Comparison of ENCODE assay signal across 8 cellular contexts in genomic region chr16:53053967-53054669, GRCh38. TPM values are rescaled to one million over a fixed set of nuclear protein-coding genes. Genes with fewer than 3 reads are reported as not detected.
A peak's percentile ranks its signal among the peaks of the same experiment; 100 is the strongest.
DNase-seq lines count a peak whose midpoint lies in the region; ATAC-seq and TF ChIP-seq lines count a peak whose summit lies in the region.

No MANE protein-coding gene starts in this region.

- dilution Hi-C loops in IMR-90 (cut with HindIII; ENCODE audit: low sequenced_read_pairs, unreplicated experiment) = no loop called here

- peak overlapping the region; percentile 93 for H2AK9ac ChIP-seq in IMR-90 (replicated peaks; ENCODE audit: low read depth, low read length, poor library complexity)

- peak overlapping the region; percentile 57 for H4K5ac ChIP-seq in IMR-90 (ENCODE audit: low read depth, low read length)

- no CpG with 5 or more reads among the region's 13 CpGs for WGBS in IMR-90 (ENCODE audit: extremely low coverage in 2 of 2, insufficient read length in 1 of 2), 2 experiments
- 60 to 61% methylated on average over 9 to 10 of the region's 13 CpGs for WGBS in gastroesophageal sphincter (ENCODE audit: low coverage in 1 of 2), 2 donors
- WGBS in prostate gland = 51% methylated on average over 13 of the region's 13 CpGs

- peaks cover 46% of the 10 kb centered on the region for H3K4me1 Mint-ChIP-seq in activated CD4-positive, alpha-beta T cell treated with anti-CD3 and anti-CD28 coated beads, Interleukin-2, amount 10 ng/mL, durations not matched to agents 7 days and 5 days

- in situ Hi-C loops in IMR-90 (cut with MboI; ENCODE audit: low sequenced_read_pairs) = loop anchor here (10.0 to 25.0 kb wide), 4 partner anchors 101 to 1167 kb away; partner anchors contain the start of gene RBL2

- no peaks in the 10 kb centered on the region for H3K9me3 Mint-ChIP-seq in activated CD4-positive, alpha-beta T cell treated with anti-CD3 and anti-CD28 coated beads, Interleukin-2, amount 10 ng/mL, durations not matched to agents 7 days and 5 days

- TF ChIP-seq EP300 in gastroesophageal sphincter (IDR thresholded peaks at IDR 0.05) = no peak

- peak overlapping the region; percentile 86 for H3K27ac Mint-ChIP-seq in activated CD4-positive, alpha-beta T cell treated with anti-CD3 and anti-CD28 coated beads, Interleukin-2, amount 10 ng/mL, durations not matched to agents 7 days and 5 days

- intact Hi-C loops in IMR-90 (cut with micrococcal nuclease) = loop anchor here (2.0 to 5.0 kb wide), 4 partner anchors 27 to 229 kb away; no protein-coding TSS in a partner anchor
- intact Hi-C loops in prostate gland (cut with DNase I) = loop anchor here (2.0 to 10.0 kb wide), 2 partner anchors 155 to 231 kb away; no protein-coding TSS in a partner anchor

- TF ChIP-seq POLR2A in IMR-90 (IDR thresholded peaks at IDR 0.05; ENCODE audit: low read depth, low read length) (no peak), gastroesophageal sphincter (IDR thresholded peaks at IDR 0.05) (no peak), prostate gland (IDR thresholded peaks at IDR 0.05) (no peak)

- no peaks in the 10 kb centered on the region for H3K36me3 Mint-ChIP-seq in activated CD4-positive, alpha-beta T cell treated with anti-CD3 and anti-CD28 coated beads, Interleukin-2, amount 10 ng/mL, durations not matched to agents 7 days and 5 days (ENCODE audit: low read depth)

- H3K18ac ChIP-seq in IMR-90 (ENCODE audit: low read depth, low read length) = peak overlapping the region; percentile 39; the same call in 1 of the 2 replicates

- ATAC-seq in GM21381 (IDR thresholded peaks at IDR 0.05; ENCODE audit: unreplicated experiment) = peak; percentile 32
- peak; percentile 6 for ATAC-seq in IMR-90 (ENCODE audit: low read depth)
- peak; percentile 13 for ATAC-seq in gastroesophageal sphincter

- H3K23ac ChIP-seq in IMR-90 (ENCODE audit: low read depth, low read length) = peak overlapping the region; percentile 58

- peak overlapping the region; percentile 72 for H3K14ac ChIP-seq in IMR-90 (replicated peaks; ENCODE audit: low read depth, low read length)

- H3K4me3 ChIP-seq in DOHH2 (ENCODE audit: low read length) (peak overlapping the region; percentile 97), IMR-90 (ENCODE audit: insufficient read depth, low read depth, low read length) (peak overlapping the region; percentile 33), gastroesophageal sphincter (peak overlapping the region; percentile 39 to 69), prostate gland (peak overlapping the region; percentile 51 to 64)

- TF ChIP-seq RAD21 in IMR-90 (IDR thresholded peaks at IDR 0.05; ENCODE audit: low read length) = no peak

- H4K8ac ChIP-seq in IMR-90 (ENCODE audit: low read depth in 2 of 2, low read length in 2 of 2) = peak overlapping the region; percentile 87 to 95

- H2AK5ac ChIP-seq in IMR-90 (ENCODE audit: low read depth, low read length) = peak overlapping the region; percentile 78

- peak overlapping the region; percentile 77 for H3K4me3 Mint-ChIP-seq in activated CD4-positive, alpha-beta T cell treated with anti-CD3 and anti-CD28 coated beads, Interleukin-2, amount 10 ng/mL, durations not matched to agents 7 days and 5 days

- H4K91ac ChIP-seq in IMR-90 (ENCODE audit: insufficient read depth, low read depth, low read length) = peak overlapping the region; percentile 84

- DNase-seq in IMR-90 (no peak), prostate gland (ENCODE audit: low spot score) (peak; percentile 46), dedifferentiated amniotic fluid mesenchymal stem cell (ENCODE audit: extremely low spot score) (no peak), NCI-H446 treated with DMSO at 0.1 percent for 48 hours (lab: John Stamatoyannopoulos, UW) (no peak)
- peak; percentile 13 for DNase-seq in activated CD4-positive, alpha-beta T cell treated with anti-CD3 and anti-CD28 coated beads, Interleukin-2, amount 10 ng/mL, durations not matched to agents 7 days and 5 days

- H3K27me3 ChIP-seq in DOHH2 (ENCODE audit: control insufficient read depth, low read length) (no peaks in the 10 kb centered on the region), IMR-90 (ENCODE audit: control insufficient read depth, insufficient read depth, low read length) (no peaks in the 10 kb centered on the region), gastroesophageal sphincter (no peaks in the 10 kb centered on the region), prostate gland (replicated peaks; ENCODE audit: insufficient read depth) (no peaks in the 10 kb centered on the region)

- H3K27me3 Mint-ChIP-seq in activated CD4-positive, alpha-beta T cell treated with anti-CD3 and anti-CD28 coated beads, Interleukin-2, amount 10 ng/mL, durations not matched to agents 7 days and 5 days = no peaks in the 10 kb centered on the region

- POLR2A ChIA-PET in IMR-90 (lab: Charles Lee; ENCODE audit: unreplicated experiment) = no interaction called here
- POLR2A ChIA-PET in activated CD4-positive, alpha-beta T cell treated with anti-CD3 and anti-CD28 coated beads, Interleukin-2, amount 10 ng/mL, durations not matched to agents 7 days and 5 days (lab: Charles Lee) = no interaction called here

- H2BK15ac ChIP-seq in IMR-90 (ENCODE audit: low read depth, low read length) = peak overlapping the region; percentile 76; the same call in 2 of the 3 replicates

- peak overlapping the region; percentile 70 for H2BK5ac ChIP-seq in IMR-90 (ENCODE audit: low read depth, low read length, poor library complexity, severe bottlenecking)

- peaks cover 12 to 59% of the 10 kb centered on the region in 2 experiments for H3K79me1 ChIP-seq in IMR-90 (ENCODE audit: low read depth in 1 of 2, low read length in 2 of 2)

- peaks cover 43% of the 10 kb centered on the region for H3K79me2 ChIP-seq in DOHH2 (ENCODE audit: control insufficient read depth, low read length)

- peak overlapping the region; percentile 90 for H3K4ac ChIP-seq in IMR-90 (ENCODE audit: low read depth, low read length)

- 0 out of 2 replicates have a peak, but pooled peaks cover 4% of the 10 kb centered on the region for H3F3A ChIP-seq in DOHH2 (ENCODE audit: control insufficient read depth, insufficient read depth)

- peak overlapping the region; percentile 84 for H3K9ac ChIP-seq in IMR-90 (ENCODE audit: low read depth, low read length)

- peak overlapping the region; percentile 83 for H3K56ac ChIP-seq in IMR-90 (ENCODE audit: extremely low read depth, insufficient read depth, low read length)

- H4K20me1 ChIP-seq in DOHH2 (ENCODE audit: control insufficient read depth, insufficient read depth, low read depth, low read length) (no peaks in the 10 kb centered on the region), IMR-90 (ENCODE audit: insufficient read depth, low read length) (no peaks in the 10 kb centered on the region)

- H3K27ac ChIP-seq in DOHH2 (ENCODE audit: low read depth, low read length) (peak overlapping the region; percentile 47), IMR-90 (ENCODE audit: insufficient read depth, low read length) (peak overlapping the region; percentile 88), gastroesophageal sphincter (peak overlapping the region in 3 of 4 donors; percentile 82 to 85 (median 85)), prostate gland (peak overlapping the region; percentile 87)

- H3K9me2 ChIP-seq in DOHH2 (replicated peaks; ENCODE audit: control insufficient read depth, low read length) = no peaks in the 10 kb centered on the region

- peak overlapping the region; percentile 79 for H2BK120ac ChIP-seq in IMR-90 (ENCODE audit: low read depth, low read length)

- H3K36me3 ChIP-seq in DOHH2 (ENCODE audit: control insufficient read depth, low read length) (peaks cover 12% of the 10 kb centered on the region), IMR-90 (ENCODE audit: control insufficient read depth, insufficient read depth, low read length) (no peaks in the 10 kb centered on the region; the same call in 1 of the 2 replicates), gastroesophageal sphincter (no peaks in the 10 kb centered on the region), prostate gland (no peaks in the 10 kb centered on the region)

- H3K4me2 ChIP-seq in DOHH2 (ENCODE audit: low read length) (peak overlapping the region; percentile 99), IMR-90 (ENCODE audit: low read depth, low read length) (peak overlapping the region; percentile 79)

- H3K9me1 ChIP-seq in IMR-90 (ENCODE audit: insufficient read depth, low read length) = peaks cover 12% of the 10 kb centered on the region

- peak overlapping the region; percentile 54 for H2BK20ac ChIP-seq in IMR-90 (ENCODE audit: low read depth, low read length)

- H2AFZ ChIP-seq in IMR-90 (replicated peaks; ENCODE audit: low read length, poor library complexity) = peak overlapping the region; percentile 96

- H3K4me1 ChIP-seq in DOHH2 (ENCODE audit: control insufficient read depth, low read length) = peaks cover 51% of the 10 kb centered on the region
- H3K4me1 ChIP-seq in IMR-90 (ENCODE audit: control insufficient read depth, insufficient read depth, low read length) = peaks cover 20% of the 10 kb centered on the region
- H3K4me1 ChIP-seq in gastroesophageal sphincter = peaks cover 0 to 43% (median 5%) of the 10 kb centered on the region in 3 donors
- H3K4me1 ChIP-seq in prostate gland (replicated peaks) = no peaks in the 10 kb centered on the region

- CTCF ChIA-PET in IMR-90 (lab: Yijun Ruan, JAX) = interaction anchor here (0.6 to 3.0 kb wide), 7 partner anchors 45 to 229 kb away, joined by 3 to 17 read pairs (median 13); no protein-coding TSS in a partner anchor
- CTCF ChIA-PET in activated CD4-positive, alpha-beta T cell treated with anti-CD3 and anti-CD28 coated beads, Interleukin-2, amount 10 ng/mL, durations not matched to agents 7 days and 5 days (lab: Charles Lee) = interaction anchor here (0.7 to 2.8 kb wide), 9 partner anchors 10 to 400 kb away, joined by 3 to 22 read pairs (median 4); no protein-coding TSS in a partner anchor

- H3K9me3 ChIP-seq in DOHH2 (ENCODE audit: control insufficient read depth, insufficient read depth, low read length) (no peaks in the 10 kb centered on the region), IMR-90 (ENCODE audit: control insufficient read depth, insufficient read depth, low read length) (no peaks in the 10 kb centered on the region), gastroesophageal sphincter (no peaks in the 10 kb centered on the region), prostate gland (no peaks in the 10 kb centered on the region)

- BruUV-seq in IMR-90 (replicated peaks; lab: Mats Ljungman, UMichigan) = no TSS peak

- no peak for TF ChIP-seq CTCF in DOHH2 (IDR thresholded peaks at IDR 0.05; ENCODE audit: low read depth, low read length, poor library complexity, severe bottlenecking)
- no peak for TF ChIP-seq CTCF in IMR-90 (conservative IDR thresholded peaks at IDR 0.05; ENCODE audit: low read depth, low read length)
- TF ChIP-seq CTCF in gastroesophageal sphincter (IDR thresholded peaks at IDR 0.05) = no peak
- TF ChIP-seq CTCF in prostate gland (IDR thresholded peaks at IDR 0.05) = no peak

RNA-seq across cellular contexts. Expression of gene CHD9, which starts 0.7 kb away (rescaled TPM):
- 48.8 and 61.4 TPM in 2 replicates for total RNA-seq in IMR-90 (2012; rRNA removed)
- 8.4 and 9.1 TPM in 2 replicates for polyA plus RNA-seq in IMR-90 (2012; rRNA removed)
- 0.93 and 1.8 TPM in 2 replicates for polyA plus RNA-seq in IMR-90 (2012; cell fraction: cytosol; rRNA removed)
- polyA plus RNA-seq in IMR-90 (2012; cell fraction: nucleus; rRNA removed; ENCODE audit: low replicate concordance) = 1.9 and 26.7 TPM in 2 replicates
- total RNA-seq in activated CD4-positive, alpha-beta T cell treated with anti-CD3 and anti-CD28 coated beads, Interleukin-2, amount 10 ng/mL, durations not matched to agents 7 days and 5 days = 10 to 100 TPM; 20.5 to 23.9 TPM
- total RNA-seq in gastroesophageal sphincter = 10 to 100 TPM; 46.8 to 85.5 (median 55.6) TPM
- total RNA-seq in prostate gland = 10 to 100 TPM; 56.3 to 62.6 TPM

RNA-seq across cellular contexts. Expression of gene CHD9NB, which starts 1.4 kb away (rescaled TPM):
- total RNA-seq in IMR-90 (2012; rRNA removed) (1.1 TPM in 2 replicates), gastroesophageal sphincter (1 to 10 TPM in 1 of 4 donors, under 1 TPM in 1, not detected in 2; 0.17 to 1.1 TPM), prostate gland (10 to 100 TPM in 1 of 2 donors, 1 to 10 TPM in 1; 4.3 to 26.7 TPM)
- 0.94 and 1.2 TPM in 2 replicates for polyA plus RNA-seq in IMR-90 (2012; rRNA removed)
- 0.29 and 0.55 TPM in 2 replicates for polyA plus RNA-seq in IMR-90 (2012; cell fraction: cytosol; rRNA removed)
- polyA plus RNA-seq in IMR-90 (2012; cell fraction: nucleus; rRNA removed; ENCODE audit: low replicate concordance) = 0.41 and 0.61 TPM in 2 replicates
- under 1 TPM; 0.15 to 0.27 TPM for total RNA-seq in activated CD4-positive, alpha-beta T cell treated with anti-CD3 and anti-CD28 coated beads, Interleukin-2, amount 10 ng/mL, durations not matched to agents 7 days and 5 days

Comparison
In these comparisons a context has a peak if more than half of its experiments do, and no peak if none do; other contexts are left out.
1. H3K4me3 ChIP-seq: peak in every context shown above with its lines; median percentile 97 in DOHH2; 58 in prostate gland; 54 in gastroesophageal sphincter; 33 in IMR-90.
2. DNase-seq: peak in activated CD4-positive, alpha-beta T cell treated with anti-CD3 and anti-CD28 coated beads, Interleukin-2, amount 10 ng/mL, durations not matched to agents 7 days and 5 days (single experiment) and prostate gland (single experiment); none in IMR-90 (single experiment), dedifferentiated amniotic fluid mesenchymal stem cell (single experiment) and NCI-H446 treated with DMSO at 0.1 percent for 48 hours (single experiment).
3. Peak in every context shown above with its lines, with median percentiles within 50 percentile points of each other: H3K27ac ChIP-seq and ATAC-seq.